Comparison of ENCODE assay signal across 7 cellular contexts in genomic region chrX:24494544-24495113, GRCh38. TPM values are rescaled to one million over a fixed set of nuclear protein-coding genes. Genes with fewer than 3 reads are reported as not detected.
DNase-seq lines count a peak whose midpoint lies in the region; ATAC-seq and TF ChIP-seq lines count a peak whose summit lies in the region.

No MANE protein-coding gene starts in this region.

- peak overlapping the region; percentile 92 for H3K27ac Mint-ChIP-seq in mesothelial cell of epicardium
- no peak overlapping the region for H3K27ac Mint-ChIP-seq in activated CD8-positive, alpha-beta memory T cell treated with anti-CD3 and anti-CD28 coated beads, Interleukin-2, amount 10 ng/mL, durations not matched to agents 7 days and 5 days

- H3K4me3 Mint-ChIP-seq in mesothelial cell of epicardium = peak overlapping the region; percentile 33
- H3K4me3 Mint-ChIP-seq in activated CD8-positive, alpha-beta memory T cell treated with anti-CD3 and anti-CD28 coated beads, Interleukin-2, amount 10 ng/mL, durations not matched to agents 7 days and 5 days = no peak overlapping the region

- H3K27me3 Mint-ChIP-seq in mesothelial cell of epicardium (ENCODE audit: low read depth) = no peaks in the 10 kb centered on the region
- H3K27me3 Mint-ChIP-seq in activated CD8-positive, alpha-beta memory T cell treated with anti-CD3 and anti-CD28 coated beads, Interleukin-2, amount 10 ng/mL, durations not matched to agents 7 days and 5 days = no peaks in the 10 kb centered on the region

- no peak for ATAC-seq in activated CD8-positive, alpha-beta memory T cell treated with anti-CD3 and anti-CD28 coated beads, Interleukin-2, amount 10 ng/mL, durations not matched to agents 7 days and 5 days
- no peak for ATAC-seq in HG02938 (IDR thresholded peaks at IDR 0.05; ENCODE audit: unreplicated experiment)

- CTCF ChIA-PET in activated CD8-positive, alpha-beta memory T cell treated with anti-CD3 and anti-CD28 coated beads, Interleukin-2, amount 10 ng/mL, durations not matched to agents 7 days and 5 days (lab: Charles Lee) = no interaction called here

- no peaks in the 10 kb centered on the region for H3K9me3 Mint-ChIP-seq in mesothelial cell of epicardium
- H3K9me3 Mint-ChIP-seq in activated CD8-positive, alpha-beta memory T cell treated with anti-CD3 and anti-CD28 coated beads, Interleukin-2, amount 10 ng/mL, durations not matched to agents 7 days and 5 days (ENCODE audit: low read depth) = no peaks in the 10 kb centered on the region

- TF ChIP-seq CTCF in mesothelial cell of epicardium (IDR thresholded peaks at IDR 0.05; ENCODE audit: unreplicated experiment) = no peak

- DNase-seq in GM03348 (ENCODE audit: low spot score) = peak; percentile 45
- DNase-seq in NCI-H2107 treated with DMSO at 0.1 percent for 48 hours (lab: John Stamatoyannopoulos, UW; ENCODE audit: unreplicated experiment) = peak; percentile 76
- DNase-seq in central memory CD4-positive, alpha-beta T cell = peak; percentile 19
- DNase-seq in mesothelial cell of epicardium (ENCODE audit: low spot score in 2 of 2, unreplicated experiment in 2 of 2) = no peak
- DNase-seq in activated CD8-positive, alpha-beta memory T cell treated with anti-CD3 and anti-CD28 coated beads, Interleukin-2, amount 10 ng/mL, durations not matched to agents 7 days and 5 days = no peak
- no peak for DNase-seq in NCI-H1930 (lab: John Stamatoyannopoulos, UW)

- peaks cover 25% of the 10 kb centered on the region for H3K4me1 Mint-ChIP-seq in mesothelial cell of epicardium
- peaks cover 29% of the 10 kb centered on the region for H3K4me1 Mint-ChIP-seq in activated CD8-positive, alpha-beta memory T cell treated with anti-CD3 and anti-CD28 coated beads, Interleukin-2, amount 10 ng/mL, durations not matched to agents 7 days and 5 days

- H3K36me3 Mint-ChIP-seq in mesothelial cell of epicardium = peaks cover 7% of the 10 kb centered on the region
- H3K36me3 Mint-ChIP-seq in activated CD8-positive, alpha-beta memory T cell treated with anti-CD3 and anti-CD28 coated beads, Interleukin-2, amount 10 ng/mL, durations not matched to agents 7 days and 5 days = peaks cover 6% of the 10 kb centered on the region

RNA-seq across cellular contexts. Expression of gene PDK3, which starts 29.5 kb away (rescaled TPM):
- total RNA-seq in mesothelial cell of epicardium = 23.4 to 26.0 TPM (median 25.5 TPM) in 3 replicates
- 10 to 100 TPM; 21.2 to 22.6 TPM for total RNA-seq in activated CD8-positive, alpha-beta memory T cell treated with anti-CD3 and anti-CD28 coated beads, Interleukin-2, amount 10 ng/mL, durations not matched to agents 7 days and 5 days

Comparison
In these comparisons a context has a peak if more than half of its experiments do, and no peak if none do; other contexts are left out.
1. DNase-seq: peak in GM03348 (single experiment), NCI-H2107 treated with DMSO at 0.1 percent for 48 hours (single experiment) and central memory CD4-positive, alpha-beta T cell (single experiment); none in mesothelial cell of epicardium (0 of 2), activated CD8-positive, alpha-beta memory T cell treated with anti-CD3 and anti-CD28 coated beads, Interleukin-2, amount 10 ng/mL, durations not matched to agents 7 days and 5 days (single experiment) and NCI-H1930 (0 of 2).